ENCODE assay signal across 8 cellular contexts in genomic region chr17:1186923-1187771, GRCh38. TPM values are rescaled to one million over a fixed set of nuclear protein-coding genes. Genes with fewer than 3 reads are reported as not detected.
A peak's percentile ranks its signal among the peaks of the same experiment; 100 is the strongest.
DNase-seq lines count a peak whose midpoint lies in the region; ATAC-seq and TF ChIP-seq lines count a peak whose summit lies in the region.

No MANE protein-coding gene starts in this region.

- POLR2A ChIA-PET in CD4-positive, alpha-beta T cell (lab: Charles Lee): no interaction called here

- no peaks in the 10 kb centered on the region for H3K36me3 Mint-ChIP-seq in CD4-positive, alpha-beta T cell (ENCODE audit: low read depth)
- H3K36me3 Mint-ChIP-seq in activated T-helper 17 cell treated with anti-CD3 and anti-CD28 coated beads, Interleukin-2, amount 50 U/mL, for 72 hours (ENCODE audit: low read depth): no peaks in the 10 kb centered on the region
- H3K36me3 Mint-ChIP-seq in nephron (ENCODE audit: low read depth): no peaks in the 10 kb centered on the region

- no peak overlapping the region for H3K4me3 Mint-ChIP-seq in CD4-positive, alpha-beta T cell
- no peak overlapping the region for H3K4me3 Mint-ChIP-seq in activated T-helper 17 cell treated with anti-CD3 and anti-CD28 coated beads, Interleukin-2, amount 50 U/mL, for 72 hours
- peak overlapping the region; percentile 24 to 68 (median 42) for H3K4me3 Mint-ChIP-seq in nephron

- H3K27ac Mint-ChIP-seq in CD4-positive, alpha-beta T cell: no peak overlapping the region
- H3K27ac Mint-ChIP-seq in activated T-helper 17 cell treated with anti-CD3 and anti-CD28 coated beads, Interleukin-2, amount 50 U/mL, for 72 hours: peak overlapping the region; percentile 31
- H3K27ac Mint-ChIP-seq in nephron: peak overlapping the region in 1 of 3 experiments; percentile 46

- TF ChIP-seq CTCF in CD4-positive, alpha-beta T cell (IDR thresholded peaks at IDR 0.05): peak; percentile 96
- TF ChIP-seq CTCF in nephron (IDR thresholded peaks at IDR 0.05; ENCODE audit: unreplicated experiment in 3 of 3): peak; percentile 97 to 98 (median 98)

- H3K27ac ChIP-seq in CD4-positive, alpha-beta T cell (ENCODE audit: low read depth, low read length): no peak overlapping the region

- H3K9me3 Mint-ChIP-seq in CD4-positive, alpha-beta T cell: no peaks in the 10 kb centered on the region
- H3K9me3 Mint-ChIP-seq in activated T-helper 17 cell treated with anti-CD3 and anti-CD28 coated beads, Interleukin-2, amount 50 U/mL, for 72 hours: no peaks in the 10 kb centered on the region
- H3K9me3 Mint-ChIP-seq in nephron: no peaks in the 10 kb centered on the region

- intact Hi-C loops in CD4-positive, alpha-beta T cell (cut with DNase I, micrococcal nuclease): loop anchor here (1.0 to 2.0 kb wide), 2 partner anchors 64 to 128 kb away; no protein-coding TSS in a partner anchor

- CTCF ChIA-PET in CD4-positive, alpha-beta T cell (lab: Charles Lee): interaction anchor here (0.6 to 3.4 kb wide), 6 partner anchors 10 to 128 kb away, joined by 3 to 28 read pairs (median 6); no protein-coding TSS in a partner anchor

- H3K9me3 ChIP-seq in CD4-positive, alpha-beta T cell (ENCODE audit: control insufficient read depth, low read length): no peaks in the 10 kb centered on the region

- H3K4me1 Mint-ChIP-seq in CD4-positive, alpha-beta T cell (ENCODE audit: low read depth): peaks cover 4% of the 10 kb centered on the region
- H3K4me1 Mint-ChIP-seq in activated T-helper 17 cell treated with anti-CD3 and anti-CD28 coated beads, Interleukin-2, amount 50 U/mL, for 72 hours: no peaks in the 10 kb centered on the region
- peaks cover 39% of the 10 kb centered on the region for H3K4me1 Mint-ChIP-seq in nephron

- peak; percentile 97 for ATAC-seq in CD4-positive, alpha-beta T cell (ENCODE audit: poor library complexity)
- ATAC-seq in activated T-helper 17 cell treated with anti-CD3 and anti-CD28 coated beads, Interleukin-2, amount 50 U/mL, for 72 hours (replicated peaks): peak; percentile 89
- ATAC-seq in HG02852 (IDR thresholded peaks at IDR 0.05; ENCODE audit: unreplicated experiment): no peak

- DNase-seq in CD4-positive, alpha-beta T cell: peak; percentile 57 to 81 (median 69)
- DNase-seq in HK-2 (ENCODE audit: unreplicated experiment) (peak; percentile 85), RPMI7951 (ENCODE audit: low read depth) (peak; percentile 82), fibroblast of peridontal ligament (ENCODE audit: extremely low read depth) (peak; percentile 82)
- peak; percentile 18 to 78 (median 62) for DNase-seq in stimulated activated naive CD4-positive, alpha-beta T cell (lab: John Stamatoyannopoulos, UW)

- peaks cover 10% of the 10 kb centered on the region for H3K27me3 Mint-ChIP-seq in CD4-positive, alpha-beta T cell
- H3K27me3 Mint-ChIP-seq in activated T-helper 17 cell treated with anti-CD3 and anti-CD28 coated beads, Interleukin-2, amount 50 U/mL, for 72 hours: peaks cover 4% of the 10 kb centered on the region
- H3K27me3 Mint-ChIP-seq in nephron (ENCODE audit: low read depth): peaks cover 38% of the 10 kb centered on the region

- no peaks in the 10 kb centered on the region for H3K27me3 ChIP-seq in CD4-positive, alpha-beta T cell (ENCODE audit: control insufficient read depth, insufficient read depth, low read length)

RNA-seq across cellular contexts. Expression of gene ABR, which starts 7.4 kb away (rescaled TPM):
- 10 to 100 TPM; 72.4 to 74.8 TPM for total RNA-seq in CD4-positive, alpha-beta T cell
- total RNA-seq in RPMI7951 (2014; rRNA removed; shearing (Covaris generic)): 42.2 and 45.9 TPM in 2 replicates
- 10 to 100 TPM; 71.4 to 87.2 TPM for total RNA-seq in activated T-helper 17 cell treated with anti-CD3 and anti-CD28 coated beads, Interleukin-2, amount 50 U/mL, for 72 hours

Comparison
In these comparisons a context has a peak if more than half of its experiments do, and no peak if none do; other contexts are left out.
1. H3K4me3 Mint-ChIP-seq: peak in nephron (3 of 3); none in CD4-positive, alpha-beta T cell (single experiment) and activated T-helper 17 cell treated with anti-CD3 and anti-CD28 coated beads, Interleukin-2, amount 50 U/mL, for 72 hours (single experiment).
2. Peak in every context shown above with its lines, with median percentiles within 50 percentile points of each other: DNase-seq.